In the genomic region with DNA sequence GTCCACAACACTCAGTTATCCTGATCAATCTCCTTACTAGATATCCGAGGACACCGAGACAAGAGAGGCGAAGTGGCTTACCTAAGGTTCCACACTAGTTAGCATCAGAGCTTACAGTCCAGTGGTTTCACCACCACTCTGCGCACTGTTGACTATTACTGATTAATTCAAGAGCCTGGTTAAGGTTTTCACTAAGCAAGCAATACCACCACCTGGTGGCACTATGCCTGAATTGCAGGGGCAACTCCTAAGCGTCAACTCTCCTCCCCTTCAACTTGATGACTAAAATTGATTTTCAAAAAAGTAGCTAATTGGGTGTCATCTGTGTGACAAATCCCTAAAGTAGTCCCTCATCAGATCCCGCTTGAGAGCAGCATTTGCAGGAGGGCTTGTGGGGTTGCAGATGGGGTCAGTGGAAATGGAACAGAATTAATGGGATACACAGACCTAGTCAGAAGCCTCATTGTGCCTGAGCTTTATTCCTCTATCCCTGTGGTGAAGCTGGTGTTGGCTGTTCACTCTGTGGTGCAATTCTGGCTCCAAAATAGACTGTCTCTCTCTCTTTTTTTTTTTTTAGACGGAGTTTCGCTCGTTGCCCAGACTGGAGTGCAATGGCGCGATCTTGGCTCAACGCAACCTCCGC, we compare ENCODE assay signal across 8 cellular contexts.
DNase-seq lines count a peak whose midpoint lies in the region; TF ChIP-seq lines count a peak whose summit lies in the region.

No MANE protein-coding gene starts in this region.

- H3K27me3 ChIP-seq in HL-60 (ENCODE audit: insufficient read depth, poor library complexity, severe bottlenecking), result no peaks in the 10 kb centered on the region

- TF ChIP-seq CTCF in HL-60 (IDR thresholded peaks at IDR 0.05; ENCODE audit: insufficient read depth, low read length) (peak; percentile 95), fibroblast of pulmonary artery (IDR thresholded peaks at IDR 0.05; ENCODE audit: low read length, missing control alignments) (peak; percentile 72)

- no peak overlapping the region for H3K27ac ChIP-seq in HL-60 (replicated peaks)

- no peak overlapping the region for H3K4me3 ChIP-seq in HL-60 (replicated peaks; ENCODE audit: insufficient read depth, low read length)
- no peak overlapping the region for H3K4me3 ChIP-seq in fibroblast of pulmonary artery (replicated peaks; ENCODE audit: low read depth, low read length)

- peak; percentile 12 for DNase-seq in COR-L47 (lab: John Stamatoyannopoulos, UW)
- peak; percentile 28 to 64 for DNase-seq in HL-60 (ENCODE audit: low read depth in 1 of 2, low spot score in 1 of 2)
- peak; percentile 42 for DNase-seq in UCSD-AML1 (lab: John Stamatoyannopoulos, UW; ENCODE audit: unreplicated experiment)
- DNase-seq in fibroblast of pulmonary artery (ENCODE audit: low read depth), result peak; percentile 49
- peak; percentile 57 for DNase-seq in stimulated activated CD4-positive, alpha-beta T cell treated with anti-CD3 and anti-CD28 coated beads, Interleukin-4, amount 100 ng/mL, for 24 hours
- no peak for DNase-seq in NCI-H345 treated with DMSO at 0.1 percent for 48 hours (lab: John Stamatoyannopoulos, UW; ENCODE audit: unreplicated experiment)
- DNase-seq in globus pallidus (ENCODE audit: low spot score), result no peak
- DNase-seq in hippocampal formation (lab: John Stamatoyannopoulos, UW), result no peak

Comparison
In these comparisons a context has a peak if more than half of its experiments do, and no peak if none do; other contexts are left out.
1. DNase-seq: peak in COR-L47 (single experiment), HL-60 (2 of 2), UCSD-AML1 (single experiment), fibroblast of pulmonary artery (single experiment) and stimulated activated CD4-positive, alpha-beta T cell treated with anti-CD3 and anti-CD28 coated beads, Interleukin-4, amount 100 ng/mL, for 24 hours (single experiment); none in NCI-H345 treated with DMSO at 0.1 percent for 48 hours (single experiment), globus pallidus (single experiment) and hippocampal formation (0 of 2).